In genomic region chr2:9416267-9416961, GRCh38 we compare ENCODE assay signal across 1 cellular context.
A peak's percentile ranks its signal among the peaks of the same experiment; 100 is the strongest.
TF ChIP-seq lines count a peak whose summit lies in the region.

No MANE protein-coding gene starts in this region.

TF ChIP-seq in K562, 482 proteins besides CTCF, POLR2A, EP300 and RAD21:
- no peak for TF ChIP-seq ZNF253 (CRISPR knock-in tag; conservative IDR thresholded peaks at IDR 0.05)
- TF ChIP-seq ZNF134 (CRISPR knock-in tag; conservative IDR thresholded peaks at IDR 0.05) = peak; percentile 81
- TF ChIP-seq PKNOX1 (IDR thresholded peaks at IDR 0.05) = peak; percentile 21; the same call in 1 of the 2 replicates
- no peak for TF ChIP-seq ZNF174 (CRISPR knock-in tag; IDR thresholded peaks at IDR 0.05)
- TF ChIP-seq NCOA4 (IDR thresholded peaks at IDR 0.05; ENCODE audit: partially characterized antibody) = no peak
